10 cellular contexts compared by ENCODE assay signal in genomic region chr6:149210376-149210775, GRCh38.
DNase-seq lines count a peak whose midpoint lies in the region; ATAC-seq lines count a peak whose summit lies in the region.
"Had no signal": no experiment of that assay in that cellular context is flagged by ENCODE, and none has a peak within 500 bp of the region (broad histone marks: within the 10 kb centered on the region; RNA-seq: fewer than 3 reads in every experiment).

No MANE protein-coding gene starts in this region.

- H3K27ac ChIP-seq in CD8-positive, alpha-beta memory T cell (ENCODE audit: low read depth, low read length): no peak overlapping the region
- peak overlapping the region; percentile 2 for H3K27ac ChIP-seq in muscle layer of colon (ENCODE audit: low read depth, low read length)
- H3K27ac ChIP-seq: SJCRH30 had no signal

- H3K27me3 Mint-ChIP-seq in CD8-positive, alpha-beta memory T cell: no peaks in the 10 kb centered on the region

- POLR2A ChIA-PET in CD8-positive, alpha-beta memory T cell (lab: Charles Lee): no interaction called here

- no peaks in the 10 kb centered on the region for H3K9me3 Mint-ChIP-seq in CD8-positive, alpha-beta memory T cell
- H3K9me3 Mint-ChIP-seq in activated naive CD4-positive, alpha-beta T cell treated with anti-CD3 and anti-CD28 coated beads, Interleukin-2, amount 50 U/mL, for 72 hours: peaks cover 4 to 13% of the 10 kb centered on the region in 2 donors
- H3K9me3 Mint-ChIP-seq: nephron progenitor cell had no signal

- peaks cover 36% of the 10 kb centered on the region for H3K4me1 ChIP-seq in CD8-positive, alpha-beta memory T cell (ENCODE audit: insufficient read depth, low read length)
- H3K4me1 ChIP-seq in muscle layer of colon (ENCODE audit: insufficient read depth, low read length): peaks cover 42% of the 10 kb centered on the region
- H3K4me1 ChIP-seq: SJCRH30 had no signal

- no peak overlapping the region for H3K4me3 ChIP-seq in CD8-positive, alpha-beta memory T cell (ENCODE audit: low read length)
- H3K4me3 ChIP-seq in muscle layer of colon (ENCODE audit: low read depth in 1 of 2, low read length in 2 of 2) (no peak overlapping the region), H7 (ENCODE audit: insufficient read depth, low read depth, low read length) (no peak overlapping the region)
- H3K4me3 ChIP-seq: SJCRH30 had no signal

- peak; percentile 27 for ATAC-seq in HG03354 (IDR thresholded peaks at IDR 0.05; ENCODE audit: poor library complexity, severe bottlenecking, unreplicated experiment)
- ATAC-seq in activated naive CD4-positive, alpha-beta T cell treated with anti-CD3 and anti-CD28 coated beads, Interleukin-2, amount 50 U/mL, for 72 hours: peak; percentile 61 to 70
- no peak for ATAC-seq in GM18868 (IDR thresholded peaks at IDR 0.05; ENCODE audit: unreplicated experiment)

- no peaks in the 10 kb centered on the region for H3K36me3 ChIP-seq in CD8-positive, alpha-beta memory T cell (ENCODE audit: insufficient read depth, low read length)
- H3K36me3 ChIP-seq in muscle layer of colon (ENCODE audit: insufficient read depth, low read length) (no peaks in the 10 kb centered on the region), H7 (replicated peaks; ENCODE audit: control insufficient read depth, insufficient read depth, low read length) (no peaks in the 10 kb centered on the region)
- H3K36me3 ChIP-seq: SJCRH30 had no signal

- CTCF ChIA-PET in CD8-positive, alpha-beta memory T cell (lab: Charles Lee): interaction anchor here (1.5 kb wide), 1 partner anchor 10 kb away, joined by 3 read pairs; no protein-coding TSS in a partner anchor

- peaks cover 0 to 26% (median 1%) of the 10 kb centered on the region in 3 donors for H3K4me1 Mint-ChIP-seq in CD8-positive, alpha-beta memory T cell
- H3K4me1 Mint-ChIP-seq: nephron progenitor cell had no signal

- H3K9ac ChIP-seq in muscle layer of colon (ENCODE audit: low read length): no peak overlapping the region

- H3K27ac Mint-ChIP-seq in CD8-positive, alpha-beta memory T cell: peak overlapping the region in 7 of 8 donors; percentile 7 to 90 (median 68)
- H3K27ac Mint-ChIP-seq in activated naive CD4-positive, alpha-beta T cell treated with anti-CD3 and anti-CD28 coated beads, Interleukin-2, amount 50 U/mL, for 72 hours: peak overlapping the region in 1 of 2 donors; percentile 95
- H3K27ac Mint-ChIP-seq: nephron progenitor cell had no signal

- H3K4me3 Mint-ChIP-seq in CD8-positive, alpha-beta memory T cell: peak overlapping the region in 3 of 7 donors; percentile 33 to 55 (median 47)
- H3K4me3 Mint-ChIP-seq: nephron progenitor cell had no signal

- H3K27me3 ChIP-seq in CD8-positive, alpha-beta memory T cell (ENCODE audit: insufficient read depth, low read length, poor library complexity, severe bottlenecking): no peaks in the 10 kb centered on the region
- H3K27me3 ChIP-seq in muscle layer of colon (ENCODE audit: control insufficient read depth in 1 of 2, insufficient read depth in 2 of 2, low read length in 2 of 2) (no peaks in the 10 kb centered on the region), H7 (ENCODE audit: control insufficient read depth, insufficient read depth, low read length) (no peaks in the 10 kb centered on the region)
- H3K27me3 ChIP-seq: SJCRH30 had no signal

- H3K9me3 ChIP-seq in CD8-positive, alpha-beta memory T cell (ENCODE audit: low read length): no peaks in the 10 kb centered on the region
- H3K9me3 ChIP-seq in muscle layer of colon (ENCODE audit: low read length): no peaks in the 10 kb centered on the region
- H3K9me3 ChIP-seq: SJCRH30 had no signal

- peaks cover 0 to 1% (median 0%) of the 10 kb centered on the region in 3 donors for H3K36me3 Mint-ChIP-seq in CD8-positive, alpha-beta memory T cell
- peaks cover 0 to 43% of the 10 kb centered on the region in 2 donors for H3K36me3 Mint-ChIP-seq in activated naive CD4-positive, alpha-beta T cell treated with anti-CD3 and anti-CD28 coated beads, Interleukin-2, amount 50 U/mL, for 72 hours

- DNase-seq in CD8-positive, alpha-beta memory T cell: no peak
- DNase-seq in activated naive CD4-positive, alpha-beta T cell treated with anti-CD3 and anti-CD28 coated beads, Interleukin-2, amount 50 U/mL, for 72 hours (ENCODE audit: low spot score in 2 of 2): peak in 1 of 2 donors; percentile 23
- DNase-seq in NCI-H1417 treated with DMSO at 0.1 percent for 48 hours (lab: John Stamatoyannopoulos, UW) (no peak), H7 (no peak)
- DNase-seq in stimulated activated CD4-positive, alpha-beta T cell treated with anti-CD3 and anti-CD28 coated beads, Interleukin-1b, Interleukin-23, amount 100 ng/mL, for 48 hours: no peak
- DNase-seq: nephron progenitor cell, SJCRH30 had no signal
